1 cellular context compared by ENCODE assay signal in genomic region chr5:66230551-66230950, GRCh38.
TF ChIP-seq lines count a peak whose summit lies in the region.

No MANE protein-coding gene starts in this region.

TF ChIP-seq in H1, 55 proteins besides CTCF, POLR2A, EP300 and RAD21 (continued from another document):
- TF ChIP-seq CHD7 (IDR thresholded peaks at IDR 0.05; ENCODE audit: insufficient replicate concordance, low read length) (no peak), CTBP2 (IDR thresholded peaks at IDR 0.05; ENCODE audit: borderline replicate concordance, insufficient read depth, insufficient read length, low read length) (no peak)
